ENCODE assay signal across 26 cellular contexts in the genomic region with DNA sequence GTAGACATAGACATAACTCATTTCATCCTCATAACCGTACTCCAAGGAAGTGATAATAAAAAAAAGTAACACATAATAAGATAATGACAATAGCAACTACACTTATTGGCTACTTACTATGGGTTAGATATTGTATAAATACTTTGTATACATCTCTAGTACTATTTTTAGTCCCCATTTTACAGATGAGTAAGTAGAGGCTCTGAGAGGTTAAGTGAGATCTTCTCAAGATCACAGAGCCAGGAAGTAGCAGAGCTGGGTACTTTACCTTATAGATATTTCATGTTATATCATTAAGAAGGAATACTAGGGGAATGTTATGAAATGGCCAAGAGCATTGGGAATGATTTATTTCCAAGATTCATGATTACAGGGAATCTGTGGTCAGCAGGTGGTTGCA. TPM values are rescaled to one million over a fixed set of nuclear protein-coding genes. Genes with fewer than 3 reads are reported as not detected.
"Had no signal": no experiment of that assay in that cellular context is flagged by ENCODE, and none has a peak within 500 bp of the region (broad histone marks: within the 10 kb centered on the region; RNA-seq: fewer than 3 reads in every experiment).

No MANE protein-coding gene starts in this region.

- DNase-seq: colonic mucosa; cortex of kidney; effector CD8-positive, alpha-beta T cell; effector memory CD8-positive, alpha-beta T cell; endodermal cell; erythroblast; esophagus squamous epithelium; foreskin fibroblast; foreskin melanocyte; gastrocnemius medialis; heart left ventricle; hypothalamus; left cardiac atrium; left lung; left ventricle myocardium superior; mesenchymal stem cell; midbrain; naive thymus-derived CD4-positive, alpha-beta T cell had no signal

- H3K4me1 ChIP-seq: colonic mucosa, esophagus squamous epithelium, gastrocnemius medialis, left lung had no signal

- ATAC-seq: effector memory CD8-positive, alpha-beta T cell; esophagus mucosa; gastrocnemius medialis; heart left ventricle; left lung; naive thymus-derived CD4-positive, alpha-beta T cell had no signal

- H2AFZ ChIP-seq: hepatocyte had no signal

- H3K4me3 ChIP-seq: colonic mucosa, esophagus squamous epithelium, gastrocnemius medialis, heart left ventricle, hepatocyte, left lung had no signal

- H3K27ac Mint-ChIP-seq: dendritic cell treated with granulocyte-macrophage colony-stimulating factor and Interleukin-4, amounts not matched to agents 40 ng/mL and 50 ng/mL, for 4 days; effector memory CD8-positive, alpha-beta T cell; endodermal cell; naive thymus-derived CD4-positive, alpha-beta T cell had no signal

- H3K27me3 ChIP-seq: colonic mucosa, esophagus squamous epithelium, gastrocnemius medialis, hepatocyte, left lung had no signal

- H3K4me2 ChIP-seq: hepatocyte had no signal

- H3K4me3 Mint-ChIP-seq: dendritic cell treated with granulocyte-macrophage colony-stimulating factor and Interleukin-4, amounts not matched to agents 40 ng/mL and 50 ng/mL, for 4 days; effector memory CD8-positive, alpha-beta T cell; endodermal cell; naive thymus-derived CD4-positive, alpha-beta T cell had no signal

- FAIRE-seq: endometrium, islet of Langerhans, keratinocyte had no signal

- H3K9me3 ChIP-seq: colonic mucosa, esophagus squamous epithelium, gastrocnemius medialis, left lung had no signal

- H3K36me3 ChIP-seq: colonic mucosa, esophagus squamous epithelium, gastrocnemius medialis, heart left ventricle, left lung had no signal

- H3K79me2 ChIP-seq: hepatocyte had no signal

- H3K27ac ChIP-seq: colonic mucosa, epithelial cell of prostate, gastrocnemius medialis, hepatocyte, left lung had no signal

- H3K27me3 Mint-ChIP-seq: dendritic cell treated with granulocyte-macrophage colony-stimulating factor and Interleukin-4, amounts not matched to agents 40 ng/mL and 50 ng/mL, for 4 days had no signal

- H3K4me1 Mint-ChIP-seq: endodermal cell; naive thymus-derived CD4-positive, alpha-beta T cell had no signal

RNA-seq across cellular contexts. Expression of a gene that starts 49.4 kb away (rescaled TPM):
- total RNA-seq: mononuclear cell; naive thymus-derived CD4-positive, alpha-beta T cell had no signal
- polyA plus RNA-seq: naive thymus-derived CD4-positive, alpha-beta T cell had no signal
